In the genomic region with DNA sequence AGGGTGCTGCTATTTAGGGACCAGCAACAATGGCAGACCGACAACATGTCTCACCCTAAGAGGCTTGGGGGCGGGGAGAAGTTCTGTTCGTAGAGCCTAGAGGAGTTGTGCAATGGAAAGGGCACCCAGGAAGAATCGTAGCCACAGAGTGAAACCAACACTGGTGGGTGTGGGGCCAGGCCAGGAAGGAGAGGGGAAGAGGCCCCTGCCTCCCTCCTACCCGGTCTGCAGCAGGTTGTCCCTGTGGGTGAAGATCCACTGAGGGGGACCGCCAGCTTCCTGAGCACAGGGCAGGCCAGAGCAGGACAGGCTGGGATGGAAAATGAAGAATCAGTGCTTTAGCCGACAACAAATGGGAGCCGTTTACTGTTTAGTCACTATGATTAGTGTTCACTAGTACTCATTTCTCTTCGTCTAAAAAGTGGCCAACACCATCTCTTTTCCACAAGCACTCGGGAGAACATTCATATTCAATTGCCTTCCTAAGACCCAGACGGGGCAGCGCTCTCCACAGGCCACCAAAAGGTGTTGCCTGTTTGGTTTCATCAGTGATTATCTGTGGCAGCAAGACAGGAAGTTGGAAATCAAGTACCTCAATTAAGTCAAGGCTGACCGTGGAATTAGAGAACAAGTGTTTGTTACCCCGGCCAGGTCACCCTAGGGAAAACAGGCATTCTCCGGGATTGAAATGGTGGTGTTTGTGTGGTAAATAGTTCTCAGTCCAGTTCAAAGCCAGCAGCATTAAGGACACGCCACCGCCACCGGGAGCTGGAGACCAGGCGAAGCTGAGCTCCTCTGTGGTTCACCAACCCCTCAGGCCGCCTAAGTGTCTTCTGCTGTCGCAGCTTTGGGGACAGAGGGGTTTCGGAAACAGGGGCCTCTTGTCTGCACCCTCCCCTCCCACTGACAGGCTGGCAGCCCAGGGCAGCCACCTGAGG, we compare ENCODE assay signal across 8 cellular contexts. TPM values are rescaled to one million over a fixed set of nuclear protein-coding genes. Genes with fewer than 3 reads are reported as not detected.
DNase-seq lines count a peak whose midpoint lies in the region; ATAC-seq and TF ChIP-seq lines count a peak whose summit lies in the region.

No MANE protein-coding gene starts in this region.

- peak overlapping the region; percentile 80 for H3K4me3 Mint-ChIP-seq in mesothelial cell of epicardium
- peak overlapping the region; percentile 89 to 93 for H3K4me3 Mint-ChIP-seq in stimulated activated naive B cell treated with anti-CD40 and anti-IgM and Interleukin-4, amounts not matched to agents 10 μg/mL and 1 μg/mL and 100 μg/mL, for 72 hours

- ATAC-seq in HG03460 (IDR thresholded peaks at IDR 0.05; ENCODE audit: unreplicated experiment) = peak; percentile 7
- ATAC-seq in stimulated activated naive B cell treated with anti-CD40 and anti-IgM and Interleukin-4, amounts not matched to agents 10 μg/mL and 1 μg/mL and 100 μg/mL, for 72 hours (replicated peaks) = peak in 1 of 2 donors; percentile 26
- no peak for ATAC-seq in HG02642 (IDR thresholded peaks at IDR 0.05; ENCODE audit: poor library complexity, unreplicated experiment)
- no peak for ATAC-seq in GM18907 (IDR thresholded peaks at IDR 0.05; ENCODE audit: unreplicated experiment)

- no peaks in the 10 kb centered on the region for H3K36me3 Mint-ChIP-seq in mesothelial cell of epicardium
- peaks cover 0 to 16% of the 10 kb centered on the region in 2 donors for H3K36me3 Mint-ChIP-seq in stimulated activated naive B cell treated with anti-CD40 and anti-IgM and Interleukin-4, amounts not matched to agents 10 μg/mL and 1 μg/mL and 100 μg/mL, for 72 hours

- peak overlapping the region; percentile 90 for H3K27ac Mint-ChIP-seq in mesothelial cell of epicardium
- peak overlapping the region; percentile 94 for H3K27ac Mint-ChIP-seq in stimulated activated naive B cell treated with anti-CD40 and anti-IgM and Interleukin-4, amounts not matched to agents 10 μg/mL and 1 μg/mL and 100 μg/mL, for 72 hours

- no peaks in the 10 kb centered on the region for H3K9me3 Mint-ChIP-seq in mesothelial cell of epicardium
- H3K9me3 Mint-ChIP-seq in stimulated activated naive B cell treated with anti-CD40 and anti-IgM and Interleukin-4, amounts not matched to agents 10 μg/mL and 1 μg/mL and 100 μg/mL, for 72 hours = no peaks in the 10 kb centered on the region

- H3K27me3 Mint-ChIP-seq in mesothelial cell of epicardium (ENCODE audit: low read depth) = no peaks in the 10 kb centered on the region
- no peaks in the 10 kb centered on the region for H3K27me3 Mint-ChIP-seq in stimulated activated naive B cell treated with anti-CD40 and anti-IgM and Interleukin-4, amounts not matched to agents 10 μg/mL and 1 μg/mL and 100 μg/mL, for 72 hours

- peaks cover 40% of the 10 kb centered on the region for H3K4me1 Mint-ChIP-seq in mesothelial cell of epicardium
- peaks cover 27 to 43% of the 10 kb centered on the region in 2 donors for H3K4me1 Mint-ChIP-seq in stimulated activated naive B cell treated with anti-CD40 and anti-IgM and Interleukin-4, amounts not matched to agents 10 μg/mL and 1 μg/mL and 100 μg/mL, for 72 hours

- peak overlapping the region; percentile 84 for H3K4me3 ChIP-seq in WI38 (ENCODE audit: low read depth, low read length)

- H3K27ac ChIP-seq in cingulate gyrus (ENCODE audit: low read depth, low read length) = peak overlapping the region; percentile 93

- DNase-seq in C1 segment of cervical spinal cord (lab: John Stamatoyannopoulos, UW) (peak in 11 of 14 donors; percentile 19 to 69 (median 50)), mesothelial cell of epicardium (ENCODE audit: low spot score in 2 of 2, unreplicated experiment in 2 of 2) (peak in 1 of 2 experiments; percentile 49)
- peak; percentile 21 for DNase-seq in stimulated activated naive B cell treated with anti-CD40 and anti-IgM and Interleukin-4, amounts not matched to agents 10 μg/mL and 1 μg/mL and 100 μg/mL, for 72 hours

- TF ChIP-seq CTCF in WI38 (IDR thresholded peaks at IDR 0.05; ENCODE audit: low read depth, low read length) = no peak
- TF ChIP-seq CTCF in mesothelial cell of epicardium (IDR thresholded peaks at IDR 0.05; ENCODE audit: unreplicated experiment) = no peak

RNA-seq across cellular contexts. Expression of a gene that starts 1.0 kb away (rescaled TPM):
- 107 to 114 TPM (median 112 TPM) in 3 replicates for total RNA-seq in mesothelial cell of epicardium
